In the genomic region with DNA sequence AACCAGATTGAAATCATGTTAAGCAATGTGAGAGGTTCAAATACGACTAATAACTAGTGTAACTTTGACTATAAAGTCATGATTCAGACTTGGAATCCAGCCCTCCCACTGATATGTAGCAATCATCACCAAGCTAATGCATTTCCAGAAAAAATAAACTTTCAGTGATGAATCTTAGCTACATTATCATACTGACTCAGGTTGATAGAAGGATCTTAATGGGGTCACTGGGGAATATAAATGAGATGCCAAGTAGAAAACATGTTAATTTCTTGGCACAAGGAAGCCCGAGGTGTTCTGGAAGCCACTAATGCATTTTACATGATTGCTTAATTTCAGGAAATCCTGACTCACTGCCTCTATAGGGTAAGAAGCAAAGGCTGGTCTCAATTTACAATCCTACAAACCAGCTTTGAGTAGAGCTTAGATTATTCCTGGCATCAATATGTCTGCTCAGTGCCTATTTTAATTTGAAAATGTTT, we compare ENCODE assay signal across 1 cellular context.
TF ChIP-seq lines count a peak whose summit lies in the region.

No MANE protein-coding gene starts in this region.

TF ChIP-seq in SK-N-SH, 30 proteins besides CTCF, POLR2A, EP300 and RAD21 (continued from another document):
- TF ChIP-seq USF2 (IDR thresholded peaks at IDR 0.05; ENCODE audit: borderline replicate concordance, low read depth, low read length), result no peak
- no peak for TF ChIP-seq ELF1 (IDR thresholded peaks at IDR 0.05)
- TF ChIP-seq SIN3A (IDR thresholded peaks at IDR 0.05; ENCODE audit: borderline replicate concordance, low read depth, low read length), result no peak
- TF ChIP-seq GABPA (IDR thresholded peaks at IDR 0.05; ENCODE audit: low read depth), result no peak
- TF ChIP-seq, protein P1, sequence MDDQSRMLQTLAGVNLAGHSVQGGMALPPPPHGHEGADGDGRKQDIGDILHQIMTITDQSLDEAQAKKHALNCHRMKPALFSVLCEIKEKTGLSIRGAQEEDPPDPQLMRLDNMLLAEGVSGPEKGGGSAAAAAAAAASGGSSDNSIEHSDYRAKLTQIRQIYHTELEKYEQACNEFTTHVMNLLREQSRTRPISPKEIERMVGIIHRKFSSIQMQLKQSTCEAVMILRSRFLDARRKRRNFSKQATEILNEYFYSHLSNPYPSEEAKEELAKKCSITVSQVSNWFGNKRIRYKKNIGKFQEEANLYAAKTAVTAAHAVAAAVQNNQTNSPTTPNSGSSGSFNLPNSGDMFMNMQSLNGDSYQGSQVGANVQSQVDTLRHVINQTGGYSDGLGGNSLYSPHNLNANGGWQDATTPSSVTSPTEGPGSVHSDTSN (IDR thresholded peaks at IDR 0.05), result peak; percentile 88
- TF ChIP-seq TEAD4 (IDR thresholded peaks at IDR 0.05; ENCODE audit: borderline replicate concordance, insufficient read depth), result peak; percentile 85
- TF ChIP-seq, protein P2, sequence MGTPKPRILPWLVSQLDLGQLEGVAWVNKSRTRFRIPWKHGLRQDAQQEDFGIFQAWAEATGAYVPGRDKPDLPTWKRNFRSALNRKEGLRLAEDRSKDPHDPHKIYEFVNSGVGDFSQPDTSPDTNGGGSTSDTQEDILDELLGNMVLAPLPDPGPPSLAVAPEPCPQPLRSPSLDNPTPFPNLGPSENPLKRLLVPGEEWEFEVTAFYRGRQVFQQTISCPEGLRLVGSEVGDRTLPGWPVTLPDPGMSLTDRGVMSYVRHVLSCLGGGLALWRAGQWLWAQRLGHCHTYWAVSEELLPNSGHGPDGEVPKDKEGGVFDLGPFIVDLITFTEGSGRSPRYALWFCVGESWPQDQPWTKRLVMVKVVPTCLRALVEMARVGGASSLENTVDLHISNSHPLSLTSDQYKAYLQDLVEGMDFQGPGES (IDR thresholded peaks at IDR 0.05; ENCODE audit: low read depth, low read length), result no peak
- no peak for TF ChIP-seq CHD2 (IDR thresholded peaks at IDR 0.05; ENCODE audit: low read length, partially characterized antibody)
- no peak for TF ChIP-seq RFX5 (IDR thresholded peaks at IDR 0.05; ENCODE audit: low read length)
- TF ChIP-seq TCF12 (IDR thresholded peaks at IDR 0.05), result peak; percentile 90
- TF ChIP-seq FOSL2 (IDR thresholded peaks at IDR 0.05; ENCODE audit: borderline replicate concordance, low read depth), result peak; percentile 72; the same call in 1 of the 2 replicates
- TF ChIP-seq NFIC (IDR thresholded peaks at IDR 0.05; ENCODE audit: borderline replicate concordance), result peak; percentile 85
- TF ChIP-seq YY1 (IDR thresholded peaks at IDR 0.05; ENCODE audit: low read depth), result no peak
- peak; percentile 82; the same call in 1 of the 2 replicates for TF ChIP-seq POLR2AphosphoS5 (IDR thresholded peaks at IDR 0.05; ENCODE audit: low read depth, low read length)
